In the genomic region with DNA sequence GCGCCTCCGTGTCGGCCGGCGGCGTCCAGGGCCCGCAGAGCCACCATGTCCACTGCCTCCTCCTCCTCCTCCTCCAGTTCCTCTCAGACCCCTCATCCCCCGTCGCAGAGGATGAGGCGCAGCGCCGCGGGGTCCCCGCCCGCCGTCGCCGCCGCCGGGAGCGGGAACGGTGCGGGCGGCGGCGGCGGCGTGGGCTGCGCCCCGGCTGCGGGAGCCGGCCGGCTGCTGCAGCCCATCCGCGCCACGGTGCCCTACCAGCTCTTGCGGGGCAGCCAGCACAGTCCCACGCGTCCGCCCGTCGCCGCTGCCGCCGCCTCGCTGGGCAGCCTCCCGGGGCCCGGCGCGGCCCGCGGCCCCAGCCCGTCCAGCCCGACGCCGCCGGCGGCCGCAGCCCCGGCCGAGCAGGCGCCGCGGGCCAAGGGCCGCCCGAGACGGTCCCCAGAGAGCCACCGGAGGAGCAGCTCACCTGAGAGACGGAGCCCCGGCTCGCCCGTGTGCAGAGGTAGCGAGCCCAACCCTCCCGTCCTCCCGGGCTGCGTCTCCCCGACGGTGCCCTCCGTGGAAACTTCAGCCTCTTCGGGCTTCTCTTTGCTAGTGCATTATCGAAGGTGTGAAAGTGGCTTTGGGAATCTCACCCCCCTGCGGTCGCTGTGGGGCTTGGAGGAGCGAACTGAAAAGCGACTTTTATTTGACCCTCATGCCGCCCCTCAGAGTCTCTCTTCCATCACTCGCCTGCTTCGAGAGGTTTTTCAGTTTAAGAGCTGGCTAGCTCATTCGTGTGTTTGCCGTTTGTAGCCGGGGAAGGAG, we compare ENCODE assay signal across 8 cellular contexts. TPM values are rescaled to one million over a fixed set of nuclear protein-coding genes. Genes with fewer than 3 reads are reported as not detected.
A peak's percentile ranks its signal among the peaks of the same experiment; 100 is the strongest.
DNase-seq lines count a peak whose midpoint lies in the region; ATAC-seq and TF ChIP-seq lines count a peak whose summit lies in the region.

No MANE protein-coding gene starts in this region.

- peak overlapping the region; percentile 63 for H3K4me2 ChIP-seq in DND-41 (ENCODE audit: insufficient read depth, low read length)

- H3K27ac Mint-ChIP-seq in endodermal cell, result no peak overlapping the region
- H3K27ac Mint-ChIP-seq in stimulated activated effector memory CD8-positive, alpha-beta T cell treated with anti-CD3 and anti-CD28 coated beads, Interleukin-12 subunit alpha, Interleukin-12 subunit beta, amount 100 ng/mL, for 72 hours, result peak overlapping the region; percentile 84

- H3K4me3 ChIP-seq in DND-41 (ENCODE audit: low read depth in 1 of 2, low read length in 2 of 2) (peak overlapping the region; percentile 61 to 74), endodermal cell (ENCODE audit: low read length) (peak overlapping the region; percentile 89), mucosa of descending colon (peak overlapping the region; percentile 90)

- peak overlapping the region; percentile 96 for H3K27ac ChIP-seq in DND-41 (ENCODE audit: low read length)
- peak overlapping the region; percentile 95 for H3K27ac ChIP-seq in endodermal cell (ENCODE audit: low read depth, low read length)

- H3K9ac ChIP-seq in DND-41 (ENCODE audit: low read depth, low read length), result peak overlapping the region; percentile 96
- H3K9ac ChIP-seq in endodermal cell (ENCODE audit: extremely low read depth, low read length, poor library complexity, severe bottlenecking), result peak overlapping the region; percentile 54

- H3K4me3 Mint-ChIP-seq in endodermal cell, result no peak overlapping the region
- no peak overlapping the region for H3K4me3 Mint-ChIP-seq in stimulated activated effector memory CD8-positive, alpha-beta T cell treated with anti-CD3 and anti-CD28 coated beads, Interleukin-12 subunit alpha, Interleukin-12 subunit beta, amount 100 ng/mL, for 72 hours

- H3K27me3 ChIP-seq in DND-41 (ENCODE audit: insufficient read depth, low read length, poor library complexity) (no peaks in the 10 kb centered on the region), endodermal cell (ENCODE audit: control insufficient read depth, insufficient read depth, low read length, poor library complexity, severe bottlenecking) (no peaks in the 10 kb centered on the region)

- peak; percentile 47 for DNase-seq in DND-41
- peak; percentile 22 for DNase-seq in HEK293T (ENCODE audit: extremely low spot score)
- DNase-seq in NCI-H446 (lab: John Stamatoyannopoulos, UW), result peak; percentile 37 to 47
- DNase-seq in activated CD8-positive, alpha-beta memory T cell treated with anti-CD3 and anti-CD28 coated beads for 24 hours, result peak; percentile 84
- DNase-seq in endodermal cell, result peak; percentile 83
- DNase-seq in mucosa of descending colon, result peak; percentile 51 to 74 (median 69)
- peak; percentile 41 to 80 for DNase-seq in stimulated activated effector memory CD8-positive, alpha-beta T cell treated with anti-CD3 and anti-CD28 coated beads, Interleukin-12 subunit alpha, Interleukin-12 subunit beta, amount 100 ng/mL, for 72 hours (ENCODE audit: low spot score in 2 of 2)

- H3K4me1 ChIP-seq in DND-41 (ENCODE audit: insufficient read depth, low read length) (peaks cover 50% of the 10 kb centered on the region), endodermal cell (ENCODE audit: control insufficient read depth, insufficient read depth, low read length) (no peaks in the 10 kb centered on the region), mucosa of descending colon (ENCODE audit: low read depth) (no peaks in the 10 kb centered on the region)

- peak overlapping the region; percentile 58 for H2AFZ ChIP-seq in DND-41 (ENCODE audit: low read depth, low read length)

- POLR2A ChIA-PET in HEK293T (lab: Yijun Ruan, JAX), result interaction anchor here (1.0 to 1.7 kb wide), 3 partner anchors 245 to 329 kb away, joined by 3 to 4 read pairs (median 4); a partner anchor contains a TSS

- TF ChIP-seq CTCF in DND-41 (IDR thresholded peaks at IDR 0.05; ENCODE audit: borderline replicate concordance, extremely low read depth, low read length, poor library complexity, severe bottlenecking) (peak; percentile 30), endodermal cell (conservative IDR thresholded peaks at IDR 0.05) (peak; percentile 37), mucosa of descending colon (IDR thresholded peaks at IDR 0.05) (no peak)

- intact Hi-C loops in mucosa of descending colon (cut with DNase I, micrococcal nuclease), result no loop called here

- no peaks in the 10 kb centered on the region for H3K9me3 Mint-ChIP-seq in endodermal cell
- no peaks in the 10 kb centered on the region for H3K9me3 Mint-ChIP-seq in stimulated activated effector memory CD8-positive, alpha-beta T cell treated with anti-CD3 and anti-CD28 coated beads, Interleukin-12 subunit alpha, Interleukin-12 subunit beta, amount 100 ng/mL, for 72 hours

- H3K36me3 Mint-ChIP-seq in endodermal cell (ENCODE audit: low read depth), result no peaks in the 10 kb centered on the region
- H3K36me3 Mint-ChIP-seq in stimulated activated effector memory CD8-positive, alpha-beta T cell treated with anti-CD3 and anti-CD28 coated beads, Interleukin-12 subunit alpha, Interleukin-12 subunit beta, amount 100 ng/mL, for 72 hours, result peaks cover 6% of the 10 kb centered on the region

- peaks cover 21% of the 10 kb centered on the region; the same call in 1 of the 2 replicates for H4K20me1 ChIP-seq in DND-41 (ENCODE audit: insufficient read depth, low read length)

- peaks cover 54% of the 10 kb centered on the region for H3K79me2 ChIP-seq in DND-41 (ENCODE audit: insufficient read depth, low read length)

- no peaks in the 10 kb centered on the region for H3K27me3 Mint-ChIP-seq in endodermal cell (ENCODE audit: insufficient read depth)

- CTCF ChIA-PET in HEK293T (lab: Yijun Ruan, JAX), result interaction anchor here (1.2 kb wide), 1 partner anchor 289 kb away, joined by 4 read pairs; no protein-coding TSS in a partner anchor

- H3K4me1 Mint-ChIP-seq in endodermal cell, result peaks cover 12% of the 10 kb centered on the region
- peaks cover 15% of the 10 kb centered on the region for H3K4me1 Mint-ChIP-seq in stimulated activated effector memory CD8-positive, alpha-beta T cell treated with anti-CD3 and anti-CD28 coated beads, Interleukin-12 subunit alpha, Interleukin-12 subunit beta, amount 100 ng/mL, for 72 hours

- no peaks in the 10 kb centered on the region for H3K9me3 ChIP-seq in DND-41 (ENCODE audit: insufficient read depth, low read length, severe bottlenecking)
- H3K9me3 ChIP-seq in endodermal cell (ENCODE audit: control insufficient read depth, low read length), result no peaks in the 10 kb centered on the region
- H3K9me3 ChIP-seq in mucosa of descending colon, result no peaks in the 10 kb centered on the region

- no peak for ATAC-seq in DND-41 (ENCODE audit: insufficient read depth, low read depth)
- ATAC-seq in mucosa of descending colon, result peak; percentile 7
- ATAC-seq in stimulated activated effector memory CD8-positive, alpha-beta T cell treated with anti-CD3 and anti-CD28 coated beads, Interleukin-12 subunit alpha, Interleukin-12 subunit beta, amount 100 ng/mL, for 72 hours, result peak; percentile 18
- no peak for ATAC-seq in GM19035 (IDR thresholded peaks at IDR 0.05; ENCODE audit: unreplicated experiment)

- 0 to 1% methylated on average over 22 to 91 of the region's 91 CpGs for WGBS in endodermal cell (ENCODE audit: insufficient coverage in 1 of 2, insufficient read length in 1 of 2), 2 experiments

- H3K36me3 ChIP-seq in DND-41 (ENCODE audit: insufficient read depth, low read length) (no peaks in the 10 kb centered on the region; the same call in 1 of the 2 replicates), endodermal cell (ENCODE audit: control insufficient read depth, insufficient read depth, low read length) (no peaks in the 10 kb centered on the region), mucosa of descending colon (ENCODE audit: low read depth) (no peaks in the 10 kb centered on the region)

TF ChIP-seq in HEK293T, 16 proteins besides CTCF, POLR2A, EP300 and RAD21:
- no peak for TF ChIP-seq SP1 (IDR thresholded peaks at IDR 0.05)
- TF ChIP-seq ZNF384 (IDR thresholded peaks at IDR 0.05), result no peak
- TF ChIP-seq FOXA1 (IDR thresholded peaks at IDR 0.05), result no peak
- no peak; the same call in 1 of the 2 replicates for TF ChIP-seq L3MBTL2 (conservative IDR thresholded peaks at IDR 0.05)
- no peak for TF ChIP-seq FOXK2 (IDR thresholded peaks at IDR 0.05)
- no peak for TF ChIP-seq ELF4 (IDR thresholded peaks at IDR 0.05)
- no peak for TF ChIP-seq SUZ12 (IDR thresholded peaks at IDR 0.05)
- TF ChIP-seq, protein P1, sequence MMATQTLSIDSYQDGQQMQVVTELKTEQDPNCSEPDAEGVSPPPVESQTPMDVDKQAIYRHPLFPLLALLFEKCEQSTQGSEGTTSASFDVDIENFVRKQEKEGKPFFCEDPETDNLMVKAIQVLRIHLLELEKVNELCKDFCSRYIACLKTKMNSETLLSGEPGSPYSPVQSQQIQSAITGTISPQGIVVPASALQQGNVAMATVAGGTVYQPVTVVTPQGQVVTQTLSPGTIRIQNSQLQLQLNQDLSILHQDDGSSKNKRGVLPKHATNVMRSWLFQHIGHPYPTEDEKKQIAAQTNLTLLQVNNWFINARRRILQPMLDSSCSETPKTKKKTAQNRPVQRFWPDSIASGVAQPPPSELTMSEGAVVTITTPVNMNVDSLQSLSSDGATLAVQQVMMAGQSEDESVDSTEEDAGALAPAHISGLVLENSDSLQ (IDR thresholded peaks at IDR 0.05), result no peak
- TF ChIP-seq TARDBP (IDR thresholded peaks at IDR 0.05), result no peak
- TF ChIP-seq NFRKB (IDR thresholded peaks at IDR 0.05), result no peak
- TF ChIP-seq FOXM1 (IDR thresholded peaks at IDR 0.05; ENCODE audit: borderline replicate concordance), result no peak
- TF ChIP-seq HDGF (IDR thresholded peaks at IDR 0.05; ENCODE audit: borderline replicate concordance), result no peak
- no peak for TF ChIP-seq LEF1 (IDR thresholded peaks at IDR 0.05; ENCODE audit: borderline replicate concordance)
- TF ChIP-seq BHLHE40 (IDR thresholded peaks at IDR 0.05; ENCODE audit: borderline replicate concordance), result no peak
- TF ChIP-seq ARNT (IDR thresholded peaks at IDR 0.05), result no peak
- TF ChIP-seq CTBP1 (IDR thresholded peaks at IDR 0.05; ENCODE audit: borderline replicate concordance), result no peak

RNA-seq across cellular contexts. Expression of a gene that starts 0.9 kb away (rescaled TPM):
- total RNA-seq in endodermal cell (10 to 100 TPM; 44.3 to 55.8 TPM), mucosa of descending colon (10 to 100 TPM in 2 of 3 donors, 1 to 10 TPM in 1; 9.2 to 14.0 (median 12.3) TPM)
- 40.4 TPM for polyA plus RNA-seq in endodermal cell (2013, experiment 1 of 2)
- 39.0 TPM for polyA plus RNA-seq in endodermal cell (2013, experiment 2 of 2)

Comparison
In these comparisons a context has a peak if more than half of its experiments do, and no peak if none do; other contexts are left out.
1. ATAC-seq: peak in mucosa of descending colon (single experiment) and stimulated activated effector memory CD8-positive, alpha-beta T cell treated with anti-CD3 and anti-CD28 coated beads, Interleukin-12 subunit alpha, Interleukin-12 subunit beta, amount 100 ng/mL, for 72 hours (single experiment); none in DND-41 (single experiment) and GM19035 (single experiment).
2. DNase-seq: peak in every context shown above with its lines; median percentile 84 in activated CD8-positive, alpha-beta memory T cell treated with anti-CD3 and anti-CD28 coated beads for 24 hours; 83 in endodermal cell; 69 in mucosa of descending colon; 60 in stimulated activated effector memory CD8-positive, alpha-beta T cell treated with anti-CD3 and anti-CD28 coated beads, Interleukin-12 subunit alpha, Interleukin-12 subunit beta, amount 100 ng/mL, for 72 hours; 47 in DND-41; 42 in NCI-H446; 22 in HEK293T.
3. Peak in every context shown above with its lines, with median percentiles within 50 percentile points of each other: H3K4me3 ChIP-seq.